In genomic region chrX:129931411-129932136, GRCh38 we compare ENCODE assay signal across 1 cellular context.
TF ChIP-seq lines count a peak whose summit lies in the region.

No MANE protein-coding gene starts in this region.

TF ChIP-seq in K562, 482 proteins besides CTCF, POLR2A, EP300 and RAD21 (continued from another document and continues in another):
- TF ChIP-seq GTF3C2 (IDR thresholded peaks at IDR 0.05; ENCODE audit: borderline replicate concordance, extremely low read depth, insufficient read length) (no peak), ZNF699 (CRISPR knock-in tag; IDR thresholded peaks at IDR 0.05; ENCODE audit: insufficient replicate concordance) (no peak), SUPT5H (IDR thresholded peaks at IDR 0.05) (peak; percentile 61; the same call in 1 of the 2 replicates), RBFOX2 (IDR thresholded peaks at IDR 0.05; ENCODE audit: low read depth, low read length) (peak; percentile 57), NFYB (IDR thresholded peaks at IDR 0.05; ENCODE audit: extremely low read depth, insufficient read length) (peak; percentile 57), ZNF589 (CRISPR knock-in tag; IDR thresholded peaks at IDR 0.05; ENCODE audit: low read depth) (no peak), HMGN3 (IDR thresholded peaks at IDR 0.05; ENCODE audit: borderline replicate concordance, extremely low read depth, insufficient read length, low read depth, low read length) (peak; percentile 47), MBD1 (CRISPR knock-in tag; IDR thresholded peaks at IDR 0.05) (no peak), RBM39 (optimal IDR thresholded peaks at IDR 0.05; ENCODE audit: low read depth, low read length) (no peak), ZNF263 (CRISPR knock-in tag; IDR thresholded peaks at IDR 0.05; ENCODE audit: borderline replicate concordance) (peak; percentile 78), RFX5 (IDR thresholded peaks at IDR 0.05; ENCODE audit: low read depth, low read length) (peak; percentile 76), HNRNPUL1 (IDR thresholded peaks at IDR 0.05; ENCODE audit: low read length) (no peak), MXI1 (IDR thresholded peaks at IDR 0.05; ENCODE audit: low read depth, low read length) (no peak), NCOA6 (IDR thresholded peaks at IDR 0.05) (0 out of 2 replicates have a peak, but pooled peaks have one; percentile 42), ARID1B (IDR thresholded peaks at IDR 0.05) (0 out of 2 replicates have a peak, but pooled peaks have one; percentile 5), HDAC2 (IDR thresholded peaks at IDR 0.05) (peak; percentile 45; the same call in 1 of the 2 replicates), VEZF1 (CRISPR knock-in tag; IDR thresholded peaks at IDR 0.05) (peak; percentile 96), DPF2 (IDR thresholded peaks at IDR 0.05) (peak; percentile 26; the same call in 1 of the 2 replicates), SMAD4 (CRISPR knock-in tag; conservative IDR thresholded peaks at IDR 0.05) (peak; percentile 48; the same call in 1 of the 2 replicates), ARHGAP35 (IDR thresholded peaks at IDR 0.05; ENCODE audit: partially characterized antibody) (no peak), TBL1XR1 (IDR thresholded peaks at IDR 0.05; ENCODE audit: low read length in 2 of 2) (peak in 1 of 2 experiments; percentile 10; a peak in 1 of 4 replicates), GABPB1 (CRISPR knock-in tag; IDR thresholded peaks at IDR 0.05) (peak; percentile 53; the same call in 1 of the 2 replicates), NCOR1 (IDR thresholded peaks at IDR 0.05) (peak; percentile 31), ILF3 (IDR thresholded peaks at IDR 0.05; ENCODE audit: borderline replicate concordance) (no peak), CHD2 (IDR thresholded peaks at IDR 0.05; ENCODE audit: low read depth, low read length) (peak; percentile 56; the same call in 1 of the 2 replicates), POLR2G (IDR thresholded peaks at IDR 0.05; ENCODE audit: low read depth, low read length) (peak; percentile 77), NFRKB (IDR thresholded peaks at IDR 0.05; ENCODE audit: low read depth) (peak; percentile 60; the same call in 1 of the 2 replicates), PHF8 (IDR thresholded peaks at IDR 0.05; ENCODE audit: borderline replicate concordance, low read length) (peak; percentile 34; the same call in 1 of the 2 replicates)
- TF ChIP-seq, protein P1, sequence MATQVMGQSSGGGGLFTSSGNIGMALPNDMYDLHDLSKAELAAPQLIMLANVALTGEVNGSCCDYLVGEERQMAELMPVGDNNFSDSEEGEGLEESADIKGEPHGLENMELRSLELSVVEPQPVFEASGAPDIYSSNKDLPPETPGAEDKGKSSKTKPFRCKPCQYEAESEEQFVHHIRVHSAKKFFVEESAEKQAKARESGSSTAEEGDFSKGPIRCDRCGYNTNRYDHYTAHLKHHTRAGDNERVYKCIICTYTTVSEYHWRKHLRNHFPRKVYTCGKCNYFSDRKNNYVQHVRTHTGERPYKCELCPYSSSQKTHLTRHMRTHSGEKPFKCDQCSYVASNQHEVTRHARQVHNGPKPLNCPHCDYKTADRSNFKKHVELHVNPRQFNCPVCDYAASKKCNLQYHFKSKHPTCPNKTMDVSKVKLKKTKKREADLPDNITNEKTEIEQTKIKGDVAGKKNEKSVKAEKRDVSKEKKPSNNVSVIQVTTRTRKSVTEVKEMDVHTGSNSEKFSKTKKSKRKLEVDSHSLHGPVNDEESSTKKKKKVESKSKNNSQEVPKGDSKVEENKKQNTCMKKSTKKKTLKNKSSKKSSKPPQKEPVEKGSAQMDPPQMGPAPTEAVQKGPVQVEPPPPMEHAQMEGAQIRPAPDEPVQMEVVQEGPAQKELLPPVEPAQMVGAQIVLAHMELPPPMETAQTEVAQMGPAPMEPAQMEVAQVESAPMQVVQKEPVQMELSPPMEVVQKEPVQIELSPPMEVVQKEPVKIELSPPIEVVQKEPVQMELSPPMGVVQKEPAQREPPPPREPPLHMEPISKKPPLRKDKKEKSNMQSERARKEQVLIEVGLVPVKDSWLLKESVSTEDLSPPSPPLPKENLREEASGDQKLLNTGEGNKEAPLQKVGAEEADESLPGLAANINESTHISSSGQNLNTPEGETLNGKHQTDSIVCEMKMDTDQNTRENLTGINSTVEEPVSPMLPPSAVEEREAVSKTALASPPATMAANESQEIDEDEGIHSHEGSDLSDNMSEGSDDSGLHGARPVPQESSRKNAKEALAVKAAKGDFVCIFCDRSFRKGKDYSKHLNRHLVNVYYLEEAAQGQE (CRISPR knock-in tag; IDR thresholded peaks at IDR 0.05; ENCODE audit: low read depth): peak; percentile 49; the same call in 1 of the 2 replicates
- TF ChIP-seq, protein P2, sequence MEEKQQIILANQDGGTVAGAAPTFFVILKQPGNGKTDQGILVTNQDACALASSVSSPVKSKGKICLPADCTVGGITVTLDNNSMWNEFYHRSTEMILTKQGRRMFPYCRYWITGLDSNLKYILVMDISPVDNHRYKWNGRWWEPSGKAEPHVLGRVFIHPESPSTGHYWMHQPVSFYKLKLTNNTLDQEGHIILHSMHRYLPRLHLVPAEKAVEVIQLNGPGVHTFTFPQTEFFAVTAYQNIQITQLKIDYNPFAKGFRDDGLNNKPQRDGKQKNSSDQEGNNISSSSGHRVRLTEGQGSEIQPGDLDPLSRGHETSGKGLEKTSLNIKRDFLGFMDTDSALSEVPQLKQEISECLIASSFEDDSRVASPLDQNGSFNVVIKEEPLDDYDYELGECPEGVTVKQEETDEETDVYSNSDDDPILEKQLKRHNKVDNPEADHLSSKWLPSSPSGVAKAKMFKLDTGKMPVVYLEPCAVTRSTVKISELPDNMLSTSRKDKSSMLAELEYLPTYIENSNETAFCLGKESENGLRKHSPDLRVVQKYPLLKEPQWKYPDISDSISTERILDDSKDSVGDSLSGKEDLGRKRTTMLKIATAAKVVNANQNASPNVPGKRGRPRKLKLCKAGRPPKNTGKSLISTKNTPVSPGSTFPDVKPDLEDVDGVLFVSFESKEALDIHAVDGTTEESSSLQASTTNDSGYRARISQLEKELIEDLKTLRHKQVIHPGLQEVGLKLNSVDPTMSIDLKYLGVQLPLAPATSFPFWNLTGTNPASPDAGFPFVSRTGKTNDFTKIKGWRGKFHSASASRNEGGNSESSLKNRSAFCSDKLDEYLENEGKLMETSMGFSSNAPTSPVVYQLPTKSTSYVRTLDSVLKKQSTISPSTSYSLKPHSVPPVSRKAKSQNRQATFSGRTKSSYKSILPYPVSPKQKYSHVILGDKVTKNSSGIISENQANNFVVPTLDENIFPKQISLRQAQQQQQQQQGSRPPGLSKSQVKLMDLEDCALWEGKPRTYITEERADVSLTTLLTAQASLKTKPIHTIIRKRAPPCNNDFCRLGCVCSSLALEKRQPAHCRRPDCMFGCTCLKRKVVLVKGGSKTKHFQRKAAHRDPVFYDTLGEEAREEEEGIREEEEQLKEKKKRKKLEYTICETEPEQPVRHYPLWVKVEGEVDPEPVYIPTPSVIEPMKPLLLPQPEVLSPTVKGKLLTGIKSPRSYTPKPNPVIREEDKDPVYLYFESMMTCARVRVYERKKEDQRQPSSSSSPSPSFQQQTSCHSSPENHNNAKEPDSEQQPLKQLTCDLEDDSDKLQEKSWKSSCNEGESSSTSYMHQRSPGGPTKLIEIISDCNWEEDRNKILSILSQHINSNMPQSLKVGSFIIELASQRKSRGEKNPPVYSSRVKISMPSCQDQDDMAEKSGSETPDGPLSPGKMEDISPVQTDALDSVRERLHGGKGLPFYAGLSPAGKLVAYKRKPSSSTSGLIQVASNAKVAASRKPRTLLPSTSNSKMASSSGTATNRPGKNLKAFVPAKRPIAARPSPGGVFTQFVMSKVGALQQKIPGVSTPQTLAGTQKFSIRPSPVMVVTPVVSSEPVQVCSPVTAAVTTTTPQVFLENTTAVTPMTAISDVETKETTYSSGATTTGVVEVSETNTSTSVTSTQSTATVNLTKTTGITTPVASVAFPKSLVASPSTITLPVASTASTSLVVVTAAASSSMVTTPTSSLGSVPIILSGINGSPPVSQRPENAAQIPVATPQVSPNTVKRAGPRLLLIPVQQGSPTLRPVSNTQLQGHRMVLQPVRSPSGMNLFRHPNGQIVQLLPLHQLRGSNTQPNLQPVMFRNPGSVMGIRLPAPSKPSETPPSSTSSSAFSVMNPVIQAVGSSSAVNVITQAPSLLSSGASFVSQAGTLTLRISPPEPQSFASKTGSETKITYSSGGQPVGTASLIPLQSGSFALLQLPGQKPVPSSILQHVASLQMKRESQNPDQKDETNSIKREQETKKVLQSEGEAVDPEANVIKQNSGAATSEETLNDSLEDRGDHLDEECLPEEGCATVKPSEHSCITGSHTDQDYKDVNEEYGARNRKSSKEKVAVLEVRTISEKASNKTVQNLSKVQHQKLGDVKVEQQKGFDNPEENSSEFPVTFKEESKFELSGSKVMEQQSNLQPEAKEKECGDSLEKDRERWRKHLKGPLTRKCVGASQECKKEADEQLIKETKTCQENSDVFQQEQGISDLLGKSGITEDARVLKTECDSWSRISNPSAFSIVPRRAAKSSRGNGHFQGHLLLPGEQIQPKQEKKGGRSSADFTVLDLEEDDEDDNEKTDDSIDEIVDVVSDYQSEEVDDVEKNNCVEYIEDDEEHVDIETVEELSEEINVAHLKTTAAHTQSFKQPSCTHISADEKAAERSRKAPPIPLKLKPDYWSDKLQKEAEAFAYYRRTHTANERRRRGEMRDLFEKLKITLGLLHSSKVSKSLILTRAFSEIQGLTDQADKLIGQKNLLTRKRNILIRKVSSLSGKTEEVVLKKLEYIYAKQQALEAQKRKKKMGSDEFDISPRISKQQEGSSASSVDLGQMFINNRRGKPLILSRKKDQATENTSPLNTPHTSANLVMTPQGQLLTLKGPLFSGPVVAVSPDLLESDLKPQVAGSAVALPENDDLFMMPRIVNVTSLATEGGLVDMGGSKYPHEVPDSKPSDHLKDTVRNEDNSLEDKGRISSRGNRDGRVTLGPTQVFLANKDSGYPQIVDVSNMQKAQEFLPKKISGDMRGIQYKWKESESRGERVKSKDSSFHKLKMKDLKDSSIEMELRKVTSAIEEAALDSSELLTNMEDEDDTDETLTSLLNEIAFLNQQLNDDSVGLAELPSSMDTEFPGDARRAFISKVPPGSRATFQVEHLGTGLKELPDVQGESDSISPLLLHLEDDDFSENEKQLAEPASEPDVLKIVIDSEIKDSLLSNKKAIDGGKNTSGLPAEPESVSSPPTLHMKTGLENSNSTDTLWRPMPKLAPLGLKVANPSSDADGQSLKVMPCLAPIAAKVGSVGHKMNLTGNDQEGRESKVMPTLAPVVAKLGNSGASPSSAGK (IDR thresholded peaks at IDR 0.05): peak; percentile 31; the same call in 1 of the 2 replicates
- TF ChIP-seq, protein P3, sequence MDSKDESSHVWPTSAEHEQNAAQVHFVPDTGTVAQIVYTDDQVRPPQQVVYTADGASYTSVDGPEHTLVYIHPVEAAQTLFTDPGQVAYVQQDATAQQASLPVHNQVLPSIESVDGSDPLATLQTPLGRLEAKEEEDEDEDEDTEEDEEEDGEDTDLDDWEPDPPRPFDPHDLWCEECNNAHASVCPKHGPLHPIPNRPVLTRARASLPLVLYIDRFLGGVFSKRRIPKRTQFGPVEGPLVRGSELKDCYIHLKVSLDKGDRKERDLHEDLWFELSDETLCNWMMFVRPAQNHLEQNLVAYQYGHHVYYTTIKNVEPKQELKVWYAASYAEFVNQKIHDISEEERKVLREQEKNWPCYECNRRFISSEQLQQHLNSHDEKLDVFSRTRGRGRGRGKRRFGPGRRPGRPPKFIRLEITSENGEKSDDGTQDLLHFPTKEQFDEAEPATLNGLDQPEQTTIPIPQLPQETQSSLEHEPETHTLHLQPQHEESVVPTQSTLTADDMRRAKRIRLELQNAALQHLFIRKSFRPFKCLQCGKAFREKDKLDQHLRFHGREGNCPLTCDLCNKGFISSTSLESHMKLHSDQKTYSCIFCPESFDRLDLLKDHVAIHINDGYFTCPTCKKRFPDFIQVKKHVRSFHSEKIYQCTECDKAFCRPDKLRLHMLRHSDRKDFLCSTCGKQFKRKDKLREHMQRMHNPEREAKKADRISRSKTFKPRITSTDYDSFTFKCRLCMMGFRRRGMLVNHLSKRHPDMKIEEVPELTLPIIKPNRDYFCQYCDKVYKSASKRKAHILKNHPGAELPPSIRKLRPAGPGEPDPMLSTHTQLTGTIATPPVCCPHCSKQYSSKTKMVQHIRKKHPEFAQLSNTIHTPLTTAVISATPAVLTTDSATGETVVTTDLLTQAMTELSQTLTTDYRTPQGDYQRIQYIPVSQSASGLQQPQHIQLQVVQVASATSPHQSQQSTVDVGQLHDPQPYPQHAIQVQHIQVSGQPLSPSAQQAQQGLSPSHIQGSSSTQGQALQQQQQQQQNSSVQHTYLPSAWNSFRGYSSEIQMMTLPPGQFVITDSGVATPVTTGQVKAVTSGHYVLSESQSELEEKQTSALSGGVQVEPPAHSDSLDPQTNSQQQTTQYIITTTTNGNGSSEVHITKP (IDR thresholded peaks at IDR 0.05; ENCODE audit: partially characterized antibody): peak; percentile 98
